ENCODE assay signal across 2 cellular contexts in the genomic region with DNA sequence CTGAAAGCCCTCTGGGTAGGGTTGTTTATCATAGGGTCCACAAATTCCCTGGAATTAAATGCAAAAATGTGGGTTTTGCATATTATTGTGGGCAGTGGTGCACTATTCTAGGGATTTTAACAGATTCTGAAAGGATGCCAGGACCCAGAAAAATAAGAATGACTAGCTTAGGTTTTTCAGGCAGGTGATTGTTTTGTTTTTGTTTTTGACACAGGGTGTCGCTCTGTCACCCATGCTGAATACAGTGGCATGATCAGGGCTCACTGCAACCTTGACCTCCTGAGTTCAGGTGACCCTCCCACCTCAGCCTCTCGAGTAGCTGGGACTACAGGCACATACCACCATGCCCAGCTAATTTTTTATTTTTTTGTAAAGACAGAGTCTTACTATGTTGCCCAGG.
TF ChIP-seq lines count a peak whose summit lies in the region.

No MANE protein-coding gene starts in this region.

TF ChIP-seq in WTC11, 78 proteins besides CTCF, POLR2A, EP300 and RAD21:
- TF ChIP-seq GABPB1 (CRISPR knock-in tag; IDR thresholded peaks at IDR 0.05) (no peak), ELF4 (CRISPR knock-in tag; IDR thresholded peaks at IDR 0.05; ENCODE audit: low read depth) (no peak), CBFB (CRISPR knock-in tag; IDR thresholded peaks at IDR 0.05; ENCODE audit: low read depth) (no peak), ZNF232 (CRISPR knock-in tag; IDR thresholded peaks at IDR 0.05) (no peak), TCF7 (CRISPR knock-in tag; IDR thresholded peaks at IDR 0.05; ENCODE audit: low read depth) (no peak), ZNF219 (CRISPR knock-in tag; IDR thresholded peaks at IDR 0.05; ENCODE audit: borderline replicate concordance) (no peak), SP1 (CRISPR knock-in tag; conservative IDR thresholded peaks at IDR 0.05) (no peak), IRF1 (CRISPR knock-in tag; IDR thresholded peaks at IDR 0.05) (no peak), NR3C1 (CRISPR knock-in tag; conservative IDR thresholded peaks at IDR 0.05; ENCODE audit: low read depth) (no peak), MXD4 (CRISPR knock-in tag; IDR thresholded peaks at IDR 0.05; ENCODE audit: borderline replicate concordance) (no peak), TEAD1 (CRISPR knock-in tag; IDR thresholded peaks at IDR 0.05) (no peak)
- TF ChIP-seq, protein P1, sequence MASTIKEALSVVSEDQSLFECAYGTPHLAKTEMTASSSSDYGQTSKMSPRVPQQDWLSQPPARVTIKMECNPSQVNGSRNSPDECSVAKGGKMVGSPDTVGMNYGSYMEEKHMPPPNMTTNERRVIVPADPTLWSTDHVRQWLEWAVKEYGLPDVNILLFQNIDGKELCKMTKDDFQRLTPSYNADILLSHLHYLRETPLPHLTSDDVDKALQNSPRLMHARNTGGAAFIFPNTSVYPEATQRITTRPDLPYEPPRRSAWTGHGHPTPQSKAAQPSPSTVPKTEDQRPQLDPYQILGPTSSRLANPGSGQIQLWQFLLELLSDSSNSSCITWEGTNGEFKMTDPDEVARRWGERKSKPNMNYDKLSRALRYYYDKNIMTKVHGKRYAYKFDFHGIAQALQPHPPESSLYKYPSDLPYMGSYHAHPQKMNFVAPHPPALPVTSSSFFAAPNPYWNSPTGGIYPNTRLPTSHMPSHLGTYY (CRISPR knock-in tag; IDR thresholded peaks at IDR 0.05): no peak
TF ChIP-seq in WTC11: peak in this region for 0.

TF ChIP-seq in GM12891, 5 proteins besides CTCF, POLR2A, EP300 and RAD21:
- TF ChIP-seq TAF1 (IDR thresholded peaks at IDR 0.05; ENCODE audit: low read depth, low read length) (no peak), POU2F2 (IDR thresholded peaks at IDR 0.05; ENCODE audit: low read depth, low read length) (no peak), SPI1 (IDR thresholded peaks at IDR 0.05; ENCODE audit: low read depth, low read length) (no peak), PAX5 (IDR thresholded peaks at IDR 0.05; ENCODE audit: insufficient read depth, low read length, severe bottlenecking) (no peak), POLR2AphosphoS5 (IDR thresholded peaks at IDR 0.05; ENCODE audit: low read depth, low read length) (no peak)
